ENCODE assay signal across 1 cellular context in genomic region chr16:640614-641013, GRCh38.
TF ChIP-seq lines count a peak whose summit lies in the region.

No MANE protein-coding gene starts in this region.

TF ChIP-seq in HepG2, 621 proteins besides CTCF, POLR2A, EP300 and RAD21:
- no peak for TF ChIP-seq POLR2AphosphoS5 (IDR thresholded peaks at IDR 0.05; ENCODE audit: low read depth, low read length)
- no peak for TF ChIP-seq KLF15 (CRISPR knock-in tag; IDR thresholded peaks at IDR 0.05; ENCODE audit: borderline replicate concordance)
- TF ChIP-seq ZNF782 (CRISPR knock-in tag; IDR thresholded peaks at IDR 0.05; ENCODE audit: borderline replicate concordance): no peak
- no peak for TF ChIP-seq CEBPB (IDR thresholded peaks at IDR 0.05; ENCODE audit: borderline replicate concordance, low read depth, low read length)
- TF ChIP-seq MAX (IDR thresholded peaks at IDR 0.05): no peak
- no peak for TF ChIP-seq ZNF354B (CRISPR knock-in tag; IDR thresholded peaks at IDR 0.05)
- TF ChIP-seq PRDM10 (CRISPR knock-in tag; IDR thresholded peaks at IDR 0.05; ENCODE audit: low read depth): no peak
- TF ChIP-seq TOPORS (CRISPR knock-in tag; IDR thresholded peaks at IDR 0.05): no peak
- no peak for TF ChIP-seq FUBP1 (CRISPR knock-in tag; IDR thresholded peaks at IDR 0.05; ENCODE audit: borderline replicate concordance)
- no peak for TF ChIP-seq RFXANK (CRISPR knock-in tag; IDR thresholded peaks at IDR 0.05)
- no peak for TF ChIP-seq ZNF513 (CRISPR knock-in tag; conservative IDR thresholded peaks at IDR 0.05)
- no peak for TF ChIP-seq KDM5B (CRISPR knock-in tag; IDR thresholded peaks at IDR 0.05; ENCODE audit: borderline replicate concordance)
